In the genomic region with DNA sequence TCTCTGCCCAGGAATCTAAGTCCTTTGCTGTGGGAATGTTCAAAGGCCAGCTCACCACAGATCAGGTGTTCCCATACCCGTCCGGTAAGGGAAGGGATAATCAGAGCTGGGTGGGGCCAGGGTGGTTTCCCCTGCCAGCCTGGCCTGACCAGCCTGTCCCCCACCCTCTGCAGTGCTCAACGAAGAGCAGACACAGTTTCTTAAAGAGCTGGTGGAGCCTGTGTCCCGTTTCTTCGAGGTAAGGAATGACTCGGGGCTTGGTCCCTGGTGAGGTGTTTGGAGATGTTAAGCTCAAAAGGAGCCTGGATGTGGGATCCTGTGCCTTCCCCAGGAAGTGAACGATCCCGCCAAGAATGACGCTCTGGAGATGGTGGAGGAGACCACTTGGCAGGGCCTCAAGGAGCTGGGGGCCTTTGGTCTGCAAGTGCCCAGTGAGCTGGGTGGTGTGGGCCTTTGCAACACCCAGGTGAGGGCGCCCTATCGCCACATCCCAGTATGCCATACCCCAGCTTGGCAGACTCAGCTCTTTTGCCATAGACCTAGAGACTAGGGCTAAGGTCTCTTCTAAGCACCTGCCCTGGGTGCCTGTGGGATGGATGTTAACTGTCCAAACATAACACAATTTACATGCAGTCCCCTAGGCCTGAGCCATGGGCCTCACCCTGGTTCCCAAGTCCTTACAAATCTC, we compare ENCODE assay signal across 8 cellular contexts. TPM values are rescaled to one million over a fixed set of nuclear protein-coding genes. Genes with fewer than 3 reads are reported as not detected.
DNase-seq lines count a peak whose midpoint lies in the region; ATAC-seq and TF ChIP-seq lines count a peak whose summit lies in the region.

No MANE protein-coding gene starts in this region.

- H3K36me3 ChIP-seq in transverse colon: peaks cover 0 to 11% (median 4%) of the 10 kb centered on the region in 4 donors

- H3K9me3 Mint-ChIP-seq in activated CD4-positive, alpha-beta memory T cell treated with anti-CD3 and anti-CD28 coated beads, Interleukin-2, amount 10 ng/mL, durations not matched to agents 7 days and 5 days: no peaks in the 10 kb centered on the region

- H3K4me1 Mint-ChIP-seq in activated CD4-positive, alpha-beta memory T cell treated with anti-CD3 and anti-CD28 coated beads, Interleukin-2, amount 10 ng/mL, durations not matched to agents 7 days and 5 days: peaks cover 43% of the 10 kb centered on the region

- in situ Hi-C loops in transverse colon (cut with MboI; ENCODE audit: low pct_ligation_motif_present in 1 of 4, low pct_unique_long_range_greater_than_20kb in 1 of 4, low sequenced_read_pairs in 3 of 4): no loop called here

- H3K27me3 ChIP-seq in transverse colon: no peaks in the 10 kb centered on the region

- peak overlapping the region; percentile 84 for H3K27ac Mint-ChIP-seq in activated CD4-positive, alpha-beta memory T cell treated with anti-CD3 and anti-CD28 coated beads, Interleukin-2, amount 10 ng/mL, durations not matched to agents 7 days and 5 days

- H3K4me3 Mint-ChIP-seq in activated CD4-positive, alpha-beta memory T cell treated with anti-CD3 and anti-CD28 coated beads, Interleukin-2, amount 10 ng/mL, durations not matched to agents 7 days and 5 days: peak overlapping the region; percentile 93

- 0 to 15% methylated on average over 1 to 10 of the region's 11 CpGs for WGBS in transverse colon (ENCODE audit: low coverage in 1 of 2), 2 donors

- peak overlapping the region; percentile 87 to 100 (median 96) for H3K4me3 ChIP-seq in transverse colon

- CTCF ChIA-PET in activated CD4-positive, alpha-beta memory T cell treated with anti-CD3 and anti-CD28 coated beads, Interleukin-2, amount 10 ng/mL, durations not matched to agents 7 days and 5 days (lab: Charles Lee): interaction anchor here (0.7 to 5.2 kb wide), 21 partner anchors 10 to 216 kb away, joined by 3 to 61 read pairs (median 3); partner anchors contain the start of genes ACAP1, CTDNEP1, DVL2 and ELP5

- no peaks in the 10 kb centered on the region for H3K9me3 ChIP-seq in transverse colon

- intact Hi-C loops in transverse colon (cut with DNase I; ENCODE audit: low total_unique reads): no loop called here

- H3K27ac ChIP-seq in epithelial cell of prostate (peak overlapping the region; percentile 98), transverse colon (peak overlapping the region; percentile 100)

- peak; percentile 24 to 66 (median 52) for TF ChIP-seq CTCF in transverse colon (IDR thresholded peaks at IDR 0.05)

- no peaks in the 10 kb centered on the region for H3K27me3 Mint-ChIP-seq in activated CD4-positive, alpha-beta memory T cell treated with anti-CD3 and anti-CD28 coated beads, Interleukin-2, amount 10 ng/mL, durations not matched to agents 7 days and 5 days

- TF ChIP-seq EP300 in transverse colon (IDR thresholded peaks at IDR 0.05; ENCODE audit: low read depth): no peak

- no peak for ATAC-seq in GM18858 (IDR thresholded peaks at IDR 0.05; ENCODE audit: unreplicated experiment)

- DNase-seq in NCI-H2227 (lab: John Stamatoyannopoulos, UW; ENCODE audit: unreplicated experiment) (peak; percentile 57), NCI-H2227 treated with DMSO at 0.1 percent for 48 hours (lab: John Stamatoyannopoulos, UW) (no peak), NCI-H1930 (lab: John Stamatoyannopoulos, UW) (peak; percentile 35 to 60), epithelial cell of prostate (ENCODE audit: low read depth, low spot score) (no peak), myocyte (ENCODE audit: low read depth) (peak; percentile 79), transverse colon (peak; percentile 77)
- peak; percentile 76 for DNase-seq in activated CD4-positive, alpha-beta memory T cell treated with anti-CD3 and anti-CD28 coated beads, Interleukin-2, amount 10 ng/mL, durations not matched to agents 7 days and 5 days

- no peak for TF ChIP-seq POLR2A in transverse colon (IDR thresholded peaks at IDR 0.05)

- peaks cover 41% of the 10 kb centered on the region for H3K36me3 Mint-ChIP-seq in activated CD4-positive, alpha-beta memory T cell treated with anti-CD3 and anti-CD28 coated beads, Interleukin-2, amount 10 ng/mL, durations not matched to agents 7 days and 5 days (ENCODE audit: low read depth)

- POLR2A ChIA-PET in activated CD4-positive, alpha-beta memory T cell treated with anti-CD3 and anti-CD28 coated beads, Interleukin-2, amount 10 ng/mL, durations not matched to agents 7 days and 5 days (lab: Charles Lee): interaction anchor here (0.6 to 8.4 kb wide), 11 partner anchors 10 to 363 kb away, joined by 3 to 100 read pairs (median 7); partner anchors contain the start of genes CTDNEP1, DVL2, ELP5 and GABARAP

- H3K4me1 ChIP-seq in transverse colon: peaks cover 27 to 52% (median 47%) of the 10 kb centered on the region in 4 donors

RNA-seq across cellular contexts. Expression of gene ACADVL, which starts 1.0 kb away (rescaled TPM):
- 100 to 1,000 TPM; 364 to 370 TPM for total RNA-seq in activated CD4-positive, alpha-beta memory T cell treated with anti-CD3 and anti-CD28 coated beads, Interleukin-2, amount 10 ng/mL, durations not matched to agents 7 days and 5 days
- 659 and 702 TPM in 2 replicates for total RNA-seq in myocyte
- 615 TPM for polyA plus RNA-seq in myocyte (2012)
- 1,000 to 10,000 TPM in 3 of 4 donors, 100 to 1,000 TPM in 1; 877 to 3,047 (median 1,981) TPM for total RNA-seq in transverse colon

RNA-seq across cellular contexts. Expression of gene DLG4, which starts 1.1 kb away (rescaled TPM):
- total RNA-seq in activated CD4-positive, alpha-beta memory T cell treated with anti-CD3 and anti-CD28 coated beads, Interleukin-2, amount 10 ng/mL, durations not matched to agents 7 days and 5 days: 1 to 10 TPM; 5.2 to 5.3 TPM
- total RNA-seq in myocyte (11.8 and 18.7 TPM in 2 replicates), transverse colon (10 to 100 TPM in 1 of 4 donors, 1 to 10 TPM in 3; 2.4 to 15.7 (median 6.1) TPM)
- 29.7 TPM for polyA plus RNA-seq in myocyte (2012)

RNA-seq across cellular contexts. Expression of gene DVL2, which starts 13.6 kb away (rescaled TPM):
- total RNA-seq in activated CD4-positive, alpha-beta memory T cell treated with anti-CD3 and anti-CD28 coated beads, Interleukin-2, amount 10 ng/mL, durations not matched to agents 7 days and 5 days: 10 to 100 TPM; 47.2 to 49.1 TPM
- total RNA-seq in myocyte (71.0 and 80.5 TPM in 2 replicates), transverse colon (100 to 1,000 TPM in 2 of 4 donors, 10 to 100 TPM in 2; 35.9 to 182 (median 69.2) TPM)
- polyA plus RNA-seq in myocyte (2012): 51.8 TPM

RNA-seq across cellular contexts. Expression of gene PHF23, which starts 18.5 kb away (rescaled TPM):
- total RNA-seq in activated CD4-positive, alpha-beta memory T cell treated with anti-CD3 and anti-CD28 coated beads, Interleukin-2, amount 10 ng/mL, durations not matched to agents 7 days and 5 days: 10 to 100 TPM; 45.9 to 53.1 TPM
- total RNA-seq in myocyte (52.3 and 54.7 TPM in 2 replicates), transverse colon (10 to 100 TPM; 20.6 to 33.5 (median 27.8) TPM)
- 59.0 TPM for polyA plus RNA-seq in myocyte (2012)

RNA-seq across cellular contexts. Expression of gene GABARAP, which starts 21.5 kb away (rescaled TPM):
- 100 to 1,000 TPM; 303 to 313 TPM for total RNA-seq in activated CD4-positive, alpha-beta memory T cell treated with anti-CD3 and anti-CD28 coated beads, Interleukin-2, amount 10 ng/mL, durations not matched to agents 7 days and 5 days
- total RNA-seq in myocyte: 239 and 315 TPM in 2 replicates
- polyA plus RNA-seq in myocyte (2012): 849 TPM
- 100 to 1,000 TPM; 209 to 479 (median 394) TPM for total RNA-seq in transverse colon

Comparison
In these comparisons a context has a peak if more than half of its experiments do, and no peak if none do; other contexts are left out.
1. DNase-seq: peak in NCI-H2227 (single experiment), NCI-H1930 (2 of 2), activated CD4-positive, alpha-beta memory T cell treated with anti-CD3 and anti-CD28 coated beads, Interleukin-2, amount 10 ng/mL, durations not matched to agents 7 days and 5 days (single experiment), myocyte (single experiment) and transverse colon (single experiment); none in NCI-H2227 treated with DMSO at 0.1 percent for 48 hours (single experiment) and epithelial cell of prostate (single experiment).